ENCODE assay signal across 15 cellular contexts in genomic region chr7:150389532-150389816, GRCh38. TPM values are rescaled to one million over a fixed set of nuclear protein-coding genes. Genes with fewer than 3 reads are reported as not detected.
DNase-seq lines count a peak whose midpoint lies in the region; TF ChIP-seq lines count a peak whose summit lies in the region.
"Had no signal": no experiment of that assay in that cellular context is flagged by ENCODE, and none has a peak within 500 bp of the region (broad histone marks: within the 10 kb centered on the region; RNA-seq: fewer than 3 reads in every experiment).

No MANE protein-coding gene starts in this region.

- DNase-seq in Daoy (ENCODE audit: low read depth) (peak; percentile 73), WERI-Rb-1 (no peak), esophagus muscularis mucosa (ENCODE audit: extremely low spot score) (no peak), spleen (peak; percentile 20), NCI-H146 (lab: John Stamatoyannopoulos, UW) (no peak), NCI-H526 treated with DMSO at 0.1 percent for 48 hours (lab: John Stamatoyannopoulos, UW) (no peak), DMS79 treated with DMSO at 0.1 percent for 48 hours (lab: John Stamatoyannopoulos, UW) (no peak)
- DNase-seq: activated CD4-positive, alpha-beta memory T cell treated with anti-CD3 and anti-CD28 coated beads, Interleukin-2, amount 10 ng/mL, durations not matched to agents 7 days and 5 days; CD4-positive, CD25-positive, alpha-beta regulatory T cell; central memory CD4-positive, alpha-beta T cell; DMS153; NCI-H1105 treated with DMSO at 0.1 percent for 48 hours; stimulated activated CD4-positive, alpha-beta T cell treated with anti-CD3 and anti-CD28 coated beads, Interleukin-1b, Interleukin-23, amount 100 ng/mL, for 48 hours had no signal

- TF ChIP-seq POLR2A in esophagus muscularis mucosa (IDR thresholded peaks at IDR 0.05; ENCODE audit: low read depth), result no peak
- no peak for TF ChIP-seq POLR2A in spleen (IDR thresholded peaks at IDR 0.05)

- TF ChIP-seq CTCF in WERI-Rb-1 (IDR thresholded peaks at IDR 0.05; ENCODE audit: low read depth, low read length), result no peak
- TF ChIP-seq CTCF in esophagus muscularis mucosa (IDR thresholded peaks at IDR 0.05), result no peak
- no peak for TF ChIP-seq CTCF in spleen (IDR thresholded peaks at IDR 0.05 in 8 of 11, conservative IDR thresholded peaks at IDR 0.05 in 3 of 11)

- intact Hi-C loops in esophagus muscularis mucosa (cut with DNase I), result no loop called here
- intact Hi-C loops in spleen (cut with DNase I; ENCODE audit: low total_unique reads), result no loop called here

- H3K4me1 ChIP-seq in esophagus muscularis mucosa (peaks cover 6 to 52% (median 44%) of the 10 kb centered on the region in 4 donors), spleen (peaks cover 0 to 19% (median 2%) of the 10 kb centered on the region in 6 donors)

- H3K27me3 ChIP-seq in WERI-Rb-1 (ENCODE audit: insufficient read depth, low read depth, severe bottlenecking) (no peaks in the 10 kb centered on the region), esophagus muscularis mucosa (no peaks in the 10 kb centered on the region), spleen (replicated peaks in 1 of 7) (no peaks in the 10 kb centered on the region)

- H3K9me3 ChIP-seq in WERI-Rb-1 (ENCODE audit: severe bottlenecking) (no peaks in the 10 kb centered on the region), esophagus muscularis mucosa (no peaks in the 10 kb centered on the region), spleen (no peaks in the 10 kb centered on the region)
- H3K9me3 ChIP-seq: HAP-1 had no signal

- 80% methylated on average over 5 of the region's 5 CpGs for WGBS in esophagus muscularis mucosa
- WGBS in spleen, 5 donors, result 74 to 84% (median 81%) methylated on average over 5 of the region's 5 CpGs

- peak overlapping the region; percentile 68 for H3K27ac ChIP-seq in WERI-Rb-1
- peak overlapping the region; percentile 67 to 69 (median 68) for H3K27ac ChIP-seq in esophagus muscularis mucosa (replicated peaks in 1 of 4)
- H3K27ac ChIP-seq in spleen, result no peak overlapping the region

- no peak for TF ChIP-seq EP300 in esophagus muscularis mucosa (IDR thresholded peaks at IDR 0.05)

- H3K36me3 ChIP-seq in WERI-Rb-1 (peaks cover 31% of the 10 kb centered on the region), esophagus muscularis mucosa (peaks cover 0 to 11% (median 2%) of the 10 kb centered on the region in 4 donors), spleen (peaks cover 0 to 27% (median 0%) of the 10 kb centered on the region in 6 donors)
- H3K36me3 ChIP-seq: HAP-1 had no signal

- H3K4me3 ChIP-seq in WERI-Rb-1 (ENCODE audit: low read depth, low read length), result no peak overlapping the region
- no peak overlapping the region for H3K4me3 ChIP-seq in esophagus muscularis mucosa
- no peak overlapping the region for H3K4me3 ChIP-seq in spleen
- H3K4me3 ChIP-seq: HAP-1, lung had no signal

RNA-seq across cellular contexts. Expression of gene ZNF775, which starts 10.3 kb away (rescaled TPM):
- total RNA-seq in Daoy (2014; rRNA removed; shearing (Covaris generic)), result 9.1 and 18.2 TPM in 2 replicates
- total RNA-seq in esophagus muscularis mucosa, result 10 to 100 TPM in 3 of 4 donors, 1 to 10 TPM in 1; 6.6 to 19.8 (median 15.0) TPM
- 1 to 10 TPM; 2.2 to 5.7 (median 4.5) TPM for total RNA-seq in spleen
- polyA plus RNA-seq in spleen, result 1 to 10 TPM; 2.0 to 2.9 (median 2.6) TPM

RNA-seq across cellular contexts. Expression of gene REPIN1, which starts 20.9 kb away (rescaled TPM):
- total RNA-seq in Daoy (2014; rRNA removed; shearing (Covaris generic)), result 129 and 131 TPM in 2 replicates
- total RNA-seq in esophagus muscularis mucosa (100 to 1,000 TPM in 2 of 4 donors, 10 to 100 TPM in 2; 66.8 to 143 (median 97.7) TPM), spleen (100 to 1,000 TPM in 6 of 7 donors, 10 to 100 TPM in 1; 99.3 to 126 (median 114) TPM)
- polyA plus RNA-seq in spleen, result 10 to 100 TPM; 47.9 to 75.7 (median 55.0) TPM

RNA-seq across cellular contexts. Expression of gene RARRES2, which starts 48.0 kb away (rescaled TPM):
- total RNA-seq in Daoy (2014; rRNA removed; shearing (Covaris generic)), result 3.9 and 11.8 TPM in 2 replicates
- total RNA-seq in esophagus muscularis mucosa (100 to 1,000 TPM; 143 to 193 (median 173) TPM), spleen (100 to 1,000 TPM in 3 of 7 donors, 10 to 100 TPM in 4; 39.7 to 117 (median 83.6) TPM)
- 100 to 1,000 TPM; 165 to 292 (median 176) TPM for polyA plus RNA-seq in spleen
- total RNA-seq: activated CD4-positive, alpha-beta memory T cell treated with anti-CD3 and anti-CD28 coated beads, Interleukin-2, amount 10 ng/mL, durations not matched to agents 7 days and 5 days; CD4-positive, CD25-positive, alpha-beta regulatory T cell had no signal
- polyA plus RNA-seq: CD4-positive, CD25-positive, alpha-beta regulatory T cell had no signal

Comparison
In these comparisons a context has a peak if more than half of its experiments do, and no peak if none do; other contexts are left out.
1. DNase-seq: peak in Daoy (single experiment) and spleen (single experiment); none in WERI-Rb-1 (single experiment), esophagus muscularis mucosa (single experiment), NCI-H146 (single experiment), NCI-H526 treated with DMSO at 0.1 percent for 48 hours (single experiment) and DMS79 treated with DMSO at 0.1 percent for 48 hours (single experiment).
2. H3K27ac ChIP-seq: peak in WERI-Rb-1 (single experiment) and esophagus muscularis mucosa (4 of 4); none in spleen (0 of 8).